ENCODE assay signal across 8 cellular contexts in the genomic region with DNA sequence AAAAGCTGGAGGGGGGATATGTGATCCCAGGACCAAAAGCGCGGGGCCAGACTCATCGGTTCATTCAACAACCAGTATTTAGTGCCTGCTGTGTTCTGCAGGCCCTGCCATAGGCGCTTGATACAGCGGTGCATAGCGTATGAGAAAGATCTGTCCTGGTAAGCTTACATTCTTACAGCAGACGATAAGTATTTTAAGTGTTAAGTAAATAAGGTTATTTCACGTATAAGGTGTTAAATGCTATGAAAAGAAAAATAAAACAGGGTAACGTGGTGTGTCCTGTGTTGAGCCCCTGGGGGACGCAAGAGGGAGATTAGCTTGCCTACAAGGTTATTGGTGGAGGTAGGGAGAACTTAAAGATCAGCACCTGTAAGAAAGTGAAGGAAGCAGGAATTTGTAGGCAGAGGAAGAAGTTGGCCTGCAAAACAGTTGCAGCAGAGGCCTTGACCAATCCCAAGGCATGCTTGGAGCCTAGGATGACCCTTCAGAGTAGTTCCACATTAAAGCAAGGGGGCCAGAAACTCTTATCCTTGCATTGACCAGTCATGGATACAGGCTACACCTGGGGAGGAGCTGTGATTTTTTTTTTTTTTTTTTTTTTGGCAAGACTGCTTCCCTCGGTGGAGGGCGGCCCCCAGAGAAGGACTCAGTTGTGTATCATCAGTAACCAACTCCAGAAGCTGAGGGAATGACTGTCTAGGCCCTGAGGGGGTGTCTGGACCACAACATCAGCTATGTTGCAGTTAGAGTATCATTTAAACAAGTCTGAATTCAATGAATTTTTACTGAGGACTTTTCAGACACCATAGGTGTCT. TPM values are rescaled to one million over a fixed set of nuclear protein-coding genes. Genes with fewer than 3 reads are reported as not detected.
DNase-seq lines count a peak whose midpoint lies in the region; ATAC-seq and TF ChIP-seq lines count a peak whose summit lies in the region.

No MANE protein-coding gene starts in this region.

- peak in 1 of 2 donors; percentile 14 for DNase-seq in activated T-cell treated with anti-CD3 and anti-CD28 coated beads, Interleukin-2, amount 50 U/mL, for 72 hours
- DNase-seq in activated T-cell treated with anti-CD3 and anti-CD28 coated beads, Interleukin-2, amount 50 U/mL, for 48 hours = no peak
- peak; percentile 71 to 92 for DNase-seq in PC-9
- DNase-seq in endothelial cell (ENCODE audit: low spot score) = no peak
- DNase-seq in cerebellar nuclear complex (lab: John Stamatoyannopoulos, UW) = no peak
- no peak for DNase-seq in NCI-H774 (lab: John Stamatoyannopoulos, UW)

- TF ChIP-seq CTCF in PC-9 (conservative IDR thresholded peaks at IDR 0.05) = no peak
- TF ChIP-seq CTCF in endothelial cell (IDR thresholded peaks at IDR 0.05; ENCODE audit: unreplicated experiment) = no peak
- no peak for TF ChIP-seq CTCF in neutrophil (IDR thresholded peaks at IDR 0.05)

- H3K9me3 ChIP-seq in PC-9 (ENCODE audit: insufficient read depth, low read depth) = peaks cover 14% of the 10 kb centered on the region
- H3K9me3 ChIP-seq in neutrophil = no peaks in the 10 kb centered on the region

- no peaks in the 10 kb centered on the region for H3K9me3 Mint-ChIP-seq in activated T-cell treated with anti-CD3 and anti-CD28 coated beads, Interleukin-2, amount 50 U/mL, for 72 hours
- H3K9me3 Mint-ChIP-seq in endothelial cell (ENCODE audit: unreplicated experiment) = no peaks in the 10 kb centered on the region

- H3K4me1 Mint-ChIP-seq in activated T-cell treated with anti-CD3 and anti-CD28 coated beads, Interleukin-2, amount 50 U/mL, for 72 hours (ENCODE audit: low read depth) = peaks cover 22% of the 10 kb centered on the region
- peaks cover 20% of the 10 kb centered on the region for H3K4me1 Mint-ChIP-seq in endothelial cell (ENCODE audit: unreplicated experiment)

- H3K36me3 ChIP-seq in PC-9 (ENCODE audit: low read depth) (peaks cover 4% of the 10 kb centered on the region; the same call in 1 of the 2 replicates), neutrophil (no peaks in the 10 kb centered on the region)

- CTCF ChIA-PET in PC-9 (lab: Charles Lee) = interaction anchor here (0.8 to 2.2 kb wide), 4 partner anchors 9 to 76 kb away, joined by 3 to 9 read pairs (median 4); no protein-coding TSS in a partner anchor

- no peaks in the 10 kb centered on the region for H3K27me3 Mint-ChIP-seq in activated T-cell treated with anti-CD3 and anti-CD28 coated beads, Interleukin-2, amount 50 U/mL, for 72 hours (ENCODE audit: low read depth)
- no peaks in the 10 kb centered on the region for H3K27me3 Mint-ChIP-seq in endothelial cell (ENCODE audit: unreplicated experiment)

- H3K36me3 Mint-ChIP-seq in activated T-cell treated with anti-CD3 and anti-CD28 coated beads, Interleukin-2, amount 50 U/mL, for 72 hours (ENCODE audit: insufficient read depth in 2 of 2) = no peaks in the 10 kb centered on the region
- H3K36me3 Mint-ChIP-seq in endothelial cell (ENCODE audit: low read depth, unreplicated experiment) = no peaks in the 10 kb centered on the region

- no peak for ATAC-seq in activated T-cell treated with anti-CD3 and anti-CD28 coated beads, Interleukin-2, amount 50 U/mL, for 72 hours (replicated peaks in 1 of 2)
- ATAC-seq in HG03460 (IDR thresholded peaks at IDR 0.05; ENCODE audit: unreplicated experiment) = no peak

- no peaks in the 10 kb centered on the region for H3K27me3 ChIP-seq in PC-9 (ENCODE audit: insufficient read depth, low read depth)
- no peaks in the 10 kb centered on the region for H3K27me3 ChIP-seq in neutrophil

- H3K4me1 ChIP-seq in PC-9 (replicated peaks; ENCODE audit: insufficient read depth) = peaks cover 23% of the 10 kb centered on the region
- peaks cover 16 to 21% of the 10 kb centered on the region in 2 experiments for H3K4me1 ChIP-seq in neutrophil (ENCODE audit: control insufficient read depth in 1 of 2, insufficient read depth in 1 of 2, low read depth in 1 of 2, low read length in 1 of 2)

- POLR2A ChIA-PET in PC-9 (lab: Charles Lee; ENCODE audit: unreplicated experiment) = interaction anchor here (0.5 to 2.0 kb wide), 18 partner anchors 13 to 1537 kb away, joined by 3 to 17 read pairs (median 6); partner anchors contain the start of gene PGM2L1

- intact Hi-C loops in PC-9 (cut with micrococcal nuclease; ENCODE audit: unreplicated experiment) = loop anchor here (2.0 kb wide), 1 partner anchor 77 kb away; no protein-coding TSS in a partner anchor

- H3F3A ChIP-seq in PC-9 (ENCODE audit: insufficient read depth, low read depth) = peaks cover 27% of the 10 kb centered on the region

- H3K4me3 Mint-ChIP-seq in activated T-cell treated with anti-CD3 and anti-CD28 coated beads, Interleukin-2, amount 50 U/mL, for 72 hours = peak overlapping the region; percentile 79 to 95
- peak overlapping the region; percentile 80 for H3K4me3 Mint-ChIP-seq in endothelial cell (ENCODE audit: unreplicated experiment)

- no peaks in the 10 kb centered on the region for H3K79me2 ChIP-seq in PC-9 (ENCODE audit: low read depth)

- H3K4me3 ChIP-seq in PC-9 (peak overlapping the region; percentile 70), neutrophil (ENCODE audit: low read depth in 1 of 2, low read length in 1 of 2) (peak overlapping the region; percentile 86 to 97)

- H3K27ac Mint-ChIP-seq in activated T-cell treated with anti-CD3 and anti-CD28 coated beads, Interleukin-2, amount 50 U/mL, for 72 hours = peak overlapping the region; percentile 66
- H3K27ac Mint-ChIP-seq in endothelial cell (ENCODE audit: unreplicated experiment) = peak overlapping the region; percentile 67

- H3K9me2 ChIP-seq in PC-9 (ENCODE audit: insufficient read depth) = no peaks in the 10 kb centered on the region

- BruUV-seq in PC-9 (replicated peaks; lab: Mats Ljungman, UMichigan) = TSS peak; percentile 85

- H3K27ac ChIP-seq in PC-9 (peak overlapping the region; percentile 82), neutrophil (peak overlapping the region; percentile 93)

- peak overlapping the region; percentile 94 for H3K4me2 ChIP-seq in PC-9

- H2AFZ ChIP-seq in PC-9 = peak overlapping the region; percentile 85

- no peaks in the 10 kb centered on the region for H4K20me1 ChIP-seq in PC-9 (ENCODE audit: insufficient read depth)

RNA-seq across cellular contexts. Expression of gene LIPT2, which starts 0.5 kb away (rescaled TPM):
- 1 to 10 TPM; 4.3 to 5.1 TPM for total RNA-seq in activated T-cell treated with anti-CD3 and anti-CD28 coated beads, Interleukin-2, amount 50 U/mL, for 72 hours
- total RNA-seq in PC-9 (2021) = 5.8 and 6.8 TPM in 2 replicates
- 6.5 TPM for total RNA-seq in endothelial cell (ENCODE audit: unreplicated experiment)

RNA-seq across cellular contexts. Expression of gene KCNE3, which starts 26.7 kb away (rescaled TPM):
- not detected for total RNA-seq in activated T-cell treated with anti-CD3 and anti-CD28 coated beads, Interleukin-2, amount 50 U/mL, for 72 hours
- total RNA-seq in PC-9 (2021) = 0.28 and 0.52 TPM in 2 replicates
- total RNA-seq in endothelial cell (ENCODE audit: unreplicated experiment) = 29.4 TPM

Comparison
In these comparisons a context has a peak if more than half of its experiments do, and no peak if none do; other contexts are left out.
1. DNase-seq: peak in PC-9 (2 of 2); none in activated T-cell treated with anti-CD3 and anti-CD28 coated beads, Interleukin-2, amount 50 U/mL, for 48 hours (0 of 2), endothelial cell (single experiment), cerebellar nuclear complex (0 of 2) and NCI-H774 (single experiment).
2. RNA of gene KCNE3, which starts 26.7 kb away (total RNA-seq): 29.4 TPM in endothelial cell (single experiment); 0.28 to 0.52 TPM in PC-9 and not detected in activated T-cell treated with anti-CD3 and anti-CD28 coated beads, Interleukin-2, amount 50 U/mL, for 72 hours; every median in the first group is over 10 times any median in the second.